In genomic region chr16:51184702-51185433, GRCh38 we compare ENCODE assay signal across 20 cellular contexts. TPM values are rescaled to one million over a fixed set of nuclear protein-coding genes. Genes with fewer than 3 reads are reported as not detected.
DNase-seq lines count a peak whose midpoint lies in the region; ATAC-seq, FAIRE-seq and TF ChIP-seq lines count a peak whose summit lies in the region.
"Had no signal": no experiment of that assay in that cellular context is flagged by ENCODE, and none has a peak within 500 bp of the region (broad histone marks: within the 10 kb centered on the region; RNA-seq: fewer than 3 reads in every experiment).

No MANE protein-coding gene starts in this region.

- no peak overlapping the region for H3K27ac ChIP-seq in A673 (ENCODE audit: low read depth, low read length, poor library complexity, severe bottlenecking)
- H3K27ac ChIP-seq: GM23248, KMS-11, prostate gland, thoracic aorta had no signal

- no peak for FAIRE-seq in GM12891 (lab: Jason Lieb, UNC)
- FAIRE-seq: kidney had no signal

- H3K27me3 Mint-ChIP-seq in glutamatergic neuron (ENCODE audit: unreplicated experiment): peaks cover 8% of the 10 kb centered on the region
- H3K27me3 Mint-ChIP-seq: activated naive CD8-positive, alpha-beta T cell treated with anti-CD3 and anti-CD28 coated beads, Interleukin-2, amount 10 ng/mL, durations not matched to agents 7 days and 5 days had no signal

- CTCF ChIA-PET in A673 (lab: Charles Lee): no interaction called here

- peak overlapping the region; percentile 50 for H3K4me3 Mint-ChIP-seq in glutamatergic neuron (ENCODE audit: unreplicated experiment)
- no peak overlapping the region for H3K4me3 Mint-ChIP-seq in stimulated activated effector memory CD8-positive, alpha-beta T cell treated with anti-CD3 and anti-CD28 coated beads, Interleukin-12 subunit alpha, Interleukin-12 subunit beta, amount 100 ng/mL, for 72 hours
- H3K4me3 Mint-ChIP-seq: activated naive CD8-positive, alpha-beta T cell treated with anti-CD3 and anti-CD28 coated beads, Interleukin-2, amount 10 ng/mL, durations not matched to agents 7 days and 5 days; CD14-positive monocyte; natural killer cell had no signal

- BruUV-seq in A673 (replicated peaks; lab: Mats Ljungman, UMichigan): no TSS peak

- TF ChIP-seq CTCF in A673 (conservative IDR thresholded peaks at IDR 0.05; ENCODE audit: low read depth, low read length): no peak
- no peak for TF ChIP-seq CTCF in glutamatergic neuron (IDR thresholded peaks at IDR 0.05; ENCODE audit: partially characterized antibody, unreplicated experiment)

- peak overlapping the region; percentile 92 for H3K27ac Mint-ChIP-seq in glutamatergic neuron (ENCODE audit: unreplicated experiment)
- no peak overlapping the region for H3K27ac Mint-ChIP-seq in stimulated activated effector memory CD8-positive, alpha-beta T cell treated with anti-CD3 and anti-CD28 coated beads, Interleukin-12 subunit alpha, Interleukin-12 subunit beta, amount 100 ng/mL, for 72 hours
- H3K27ac Mint-ChIP-seq: activated naive CD8-positive, alpha-beta T cell treated with anti-CD3 and anti-CD28 coated beads, Interleukin-2, amount 10 ng/mL, durations not matched to agents 7 days and 5 days; CD14-positive monocyte; natural killer cell had no signal

- no peak for TF ChIP-seq POLR2A in GM12891 (IDR thresholded peaks at IDR 0.05; ENCODE audit: low read depth, low read length)

- no peak overlapping the region for H3K4me3 ChIP-seq in A673 (ENCODE audit: low read depth, low read length, poor library complexity, severe bottlenecking)
- H3K4me3 ChIP-seq: GM23248, prostate gland, thoracic aorta had no signal

- POLR2A ChIA-PET in A673 (lab: Charles Lee; ENCODE audit: low non-redundant PET): no interaction called here

- peaks cover 30% of the 10 kb centered on the region for H3K4me1 ChIP-seq in A673 (ENCODE audit: insufficient read depth, low read length, poor library complexity, severe bottlenecking)
- H3K4me1 ChIP-seq: prostate gland had no signal

- no peaks in the 10 kb centered on the region for H3K36me3 Mint-ChIP-seq in glutamatergic neuron (ENCODE audit: unreplicated experiment)
- H3K36me3 Mint-ChIP-seq in stimulated activated effector memory CD8-positive, alpha-beta T cell treated with anti-CD3 and anti-CD28 coated beads, Interleukin-12 subunit alpha, Interleukin-12 subunit beta, amount 100 ng/mL, for 72 hours: no peaks in the 10 kb centered on the region
- H3K36me3 Mint-ChIP-seq: activated naive CD8-positive, alpha-beta T cell treated with anti-CD3 and anti-CD28 coated beads, Interleukin-2, amount 10 ng/mL, durations not matched to agents 7 days and 5 days; CD14-positive monocyte; natural killer cell had no signal

- peak; percentile 75 for DNase-seq in A673 (ENCODE audit: low spot score)
- DNase-seq in glutamatergic neuron: peak; percentile 35
- DNase-seq in GM12891 (ENCODE audit: insufficient read length, low spot score): no peak
- no peak for DNase-seq in stimulated activated effector memory CD8-positive, alpha-beta T cell treated with anti-CD3 and anti-CD28 coated beads, Interleukin-12 subunit alpha, Interleukin-12 subunit beta, amount 100 ng/mL, for 72 hours (ENCODE audit: low spot score in 2 of 2)
- no peak for DNase-seq in NCI-H524 treated with DMSO at 0.1 percent for 48 hours (lab: John Stamatoyannopoulos, UW)
- DNase-seq in kidney glomerular epithelial cell (lab: John Stamatoyannopoulos, UW): no peak
- DNase-seq: activated naive CD8-positive, alpha-beta T cell treated with anti-CD3 and anti-CD28 coated beads, Interleukin-2, amount 10 ng/mL, durations not matched to agents 7 days and 5 days; GM23248; hippocampal formation; kidney; natural killer cell; NCI-H1048; NCI-H2081 treated with DMSO at 0.1 percent for 48 hours had no signal

- H3K9me3 ChIP-seq in A673 (ENCODE audit: low read depth, low read length, poor library complexity, severe bottlenecking): no peaks in the 10 kb centered on the region
- H3K9me3 ChIP-seq: prostate gland, thoracic aorta had no signal

- intact Hi-C loops in A673 (cut with micrococcal nuclease; ENCODE audit: unreplicated experiment): no loop called here

- H3K4me1 Mint-ChIP-seq in glutamatergic neuron (ENCODE audit: low read depth, unreplicated experiment): peaks cover 21% of the 10 kb centered on the region
- no peaks in the 10 kb centered on the region for H3K4me1 Mint-ChIP-seq in stimulated activated effector memory CD8-positive, alpha-beta T cell treated with anti-CD3 and anti-CD28 coated beads, Interleukin-12 subunit alpha, Interleukin-12 subunit beta, amount 100 ng/mL, for 72 hours
- H3K4me1 Mint-ChIP-seq: activated naive CD8-positive, alpha-beta T cell treated with anti-CD3 and anti-CD28 coated beads, Interleukin-2, amount 10 ng/mL, durations not matched to agents 7 days and 5 days; CD14-positive monocyte; natural killer cell had no signal

- no peaks in the 10 kb centered on the region for H3K36me3 ChIP-seq in A673 (ENCODE audit: insufficient read depth, low read length, poor library complexity, severe bottlenecking)
- H3K36me3 ChIP-seq: prostate gland, thoracic aorta had no signal

- H3K9me3 Mint-ChIP-seq in glutamatergic neuron (ENCODE audit: unreplicated experiment): peaks cover 3% of the 10 kb centered on the region
- H3K9me3 Mint-ChIP-seq in stimulated activated effector memory CD8-positive, alpha-beta T cell treated with anti-CD3 and anti-CD28 coated beads, Interleukin-12 subunit alpha, Interleukin-12 subunit beta, amount 100 ng/mL, for 72 hours: no peaks in the 10 kb centered on the region
- H3K9me3 Mint-ChIP-seq: activated naive CD8-positive, alpha-beta T cell treated with anti-CD3 and anti-CD28 coated beads, Interleukin-2, amount 10 ng/mL, durations not matched to agents 7 days and 5 days had no signal

- H3K27me3 ChIP-seq in A673 (replicated peaks; ENCODE audit: insufficient read depth, low read depth, low read length, poor library complexity): peaks cover 3% of the 10 kb centered on the region

- ATAC-seq in GM19324 (IDR thresholded peaks at IDR 0.05; ENCODE audit: low FRiP score, unreplicated experiment) (peak; percentile 44), HG03378 (IDR thresholded peaks at IDR 0.05; ENCODE audit: unreplicated experiment) (peak; percentile 82)
- no peak for ATAC-seq in stimulated activated effector memory CD8-positive, alpha-beta T cell treated with anti-CD3 and anti-CD28 coated beads, Interleukin-12 subunit alpha, Interleukin-12 subunit beta, amount 100 ng/mL, for 72 hours
- ATAC-seq: natural killer cell had no signal

TF ChIP-seq in GM12891, 5 proteins besides CTCF, POLR2A, EP300 and RAD21:
- no peak for TF ChIP-seq SPI1 (IDR thresholded peaks at IDR 0.05; ENCODE audit: low read depth, low read length)
- no peak for TF ChIP-seq POLR2AphosphoS5 (IDR thresholded peaks at IDR 0.05; ENCODE audit: low read depth, low read length)
- TF ChIP-seq TAF1 (IDR thresholded peaks at IDR 0.05; ENCODE audit: low read depth, low read length): no peak
- no peak for TF ChIP-seq PAX5 (IDR thresholded peaks at IDR 0.05; ENCODE audit: insufficient read depth, low read length, severe bottlenecking)
- TF ChIP-seq POU2F2 (IDR thresholded peaks at IDR 0.05; ENCODE audit: low read depth, low read length): no peak
TF ChIP-seq in GM12891: peak in this region for 0.

RNA-seq across cellular contexts. Expression of gene SALL1, which starts 33.8 kb away (rescaled TPM):
- total RNA-seq in A673 (2021) (24.8 and 28.1 TPM in 2 replicates), glutamatergic neuron (ENCODE audit: unreplicated experiment) (35.7 TPM)
- not detected for polyA plus RNA-seq in GM12891 (2012; ENCODE audit: low read depth, missing spikeins)
- total RNA-seq: activated naive CD8-positive, alpha-beta T cell treated with anti-CD3 and anti-CD28 coated beads, Interleukin-2, amount 10 ng/mL, durations not matched to agents 7 days and 5 days; natural killer cell; T-helper 2 cell treated with Interferon-gamma antibody and Interleukin-4, amounts not matched to agents 100 ng/mL and 5 ng/mL, for 36 hours; thoracic aorta had no signal
- polyA plus RNA-seq: CD14-positive monocyte had no signal

Comparison
In these comparisons a context has a peak if more than half of its experiments do, and no peak if none do; other contexts are left out.
1. DNase-seq: peak in A673 (single experiment) and glutamatergic neuron (single experiment); none in GM12891 (single experiment), stimulated activated effector memory CD8-positive, alpha-beta T cell treated with anti-CD3 and anti-CD28 coated beads, Interleukin-12 subunit alpha, Interleukin-12 subunit beta, amount 100 ng/mL, for 72 hours (0 of 2), NCI-H524 treated with DMSO at 0.1 percent for 48 hours (single experiment) and kidney glomerular epithelial cell (single experiment).